In genomic region chr2:231640229-231640628, GRCh38 we compare ENCODE assay signal across 10 cellular contexts. TPM values are rescaled to one million over a fixed set of nuclear protein-coding genes. Genes with fewer than 3 reads are reported as not detected.
DNase-seq lines count a peak whose midpoint lies in the region; FAIRE-seq and TF ChIP-seq lines count a peak whose summit lies in the region.
"Had no signal": no experiment of that assay in that cellular context is flagged by ENCODE, and none has a peak within 500 bp of the region (broad histone marks: within the 10 kb centered on the region; RNA-seq: fewer than 3 reads in every experiment).

No MANE protein-coding gene starts in this region.

- WGBS in mesenchymal stem cell: 90% methylated on average over 5 of the region's 7 CpGs
- 50 to 51% methylated on average over 7 of the region's 7 CpGs for WGBS in thyroid gland, 2 donors

- H3K79me1 ChIP-seq in mesenchymal stem cell (replicated peaks; ENCODE audit: low read length, poor library complexity, severe bottlenecking): no peaks in the 10 kb centered on the region

- no peak for FAIRE-seq in urothelium cell line (lab: Jason Lieb, UNC)

- no peak overlapping the region for H3K23ac ChIP-seq in mesenchymal stem cell (ENCODE audit: low read length in 2 of 2)

- no peak overlapping the region for H3K4me2 ChIP-seq in mesenchymal stem cell (ENCODE audit: low read length, poor library complexity, severe bottlenecking)

- no peak overlapping the region for H2AFZ ChIP-seq in mesenchymal stem cell (ENCODE audit: low read depth, low read length)

- H3K4me1 ChIP-seq in Peyer's patch: peaks cover 0 to 28% (median 5%) of the 10 kb centered on the region in 4 donors
- H3K4me1 ChIP-seq in mesenchymal stem cell (ENCODE audit: control insufficient read depth, insufficient read depth, low read depth, low read length): peaks cover 10% of the 10 kb centered on the region
- H3K4me1 ChIP-seq in thyroid gland: peaks cover 27 to 46% of the 10 kb centered on the region in 2 donors

- H3K9me3 ChIP-seq in Peyer's patch: no peaks in the 10 kb centered on the region
- H3K9me3 ChIP-seq in mesenchymal stem cell (ENCODE audit: control insufficient read depth, low read length): no peaks in the 10 kb centered on the region
- H3K9me3 ChIP-seq in thyroid gland: no peaks in the 10 kb centered on the region

- H2BK120ac ChIP-seq in mesenchymal stem cell (ENCODE audit: low read depth, low read length): no peak overlapping the region

- H3K18ac ChIP-seq in mesenchymal stem cell (ENCODE audit: low read depth in 1 of 2, low read length in 2 of 2): no peak overlapping the region

- H3K27ac ChIP-seq in Peyer's patch (peak overlapping the region; percentile 55 to 87 (median 66)), coronary artery (peak overlapping the region; percentile 91 to 96), mesenchymal stem cell (ENCODE audit: low read length, poor library complexity, severe bottlenecking) (no peak overlapping the region), thyroid gland (peak overlapping the region; percentile 74 to 87 (median 80))

- no peak overlapping the region for H2BK15ac ChIP-seq in mesenchymal stem cell (ENCODE audit: low read depth, poor library complexity, severe bottlenecking)

- TF ChIP-seq CTCF in Peyer's patch (IDR thresholded peaks at IDR 0.05) (no peak), coronary artery (IDR thresholded peaks at IDR 0.05) (no peak), thyroid gland (IDR thresholded peaks at IDR 0.05) (no peak)

- peak overlapping the region in 1 of 2 experiments; percentile 32 for H2BK12ac ChIP-seq in mesenchymal stem cell (ENCODE audit: low read length in 2 of 2)

- intact Hi-C loops in thyroid gland (cut with DNase I): no loop called here

- peak overlapping the region; percentile 94 for H3K9ac ChIP-seq in mesenchymal stem cell (ENCODE audit: low read length)

- H3K27me3 ChIP-seq in Peyer's patch (no peaks in the 10 kb centered on the region), mesenchymal stem cell (ENCODE audit: control insufficient read depth in 1 of 2, insufficient read depth in 1 of 2, low read length in 2 of 2) (no peaks in the 10 kb centered on the region), thyroid gland (no peaks in the 10 kb centered on the region)

- H3K36me3 ChIP-seq in Peyer's patch (no peaks in the 10 kb centered on the region), mesenchymal stem cell (ENCODE audit: control insufficient read depth in 1 of 2, insufficient read depth in 2 of 2, low read depth in 1 of 2, low read length in 2 of 2) (no peaks in the 10 kb centered on the region), thyroid gland (no peaks in the 10 kb centered on the region)

- no peak overlapping the region for H3K4ac ChIP-seq in mesenchymal stem cell (ENCODE audit: low read depth in 1 of 2, low read length in 2 of 2)

- no peak overlapping the region for H4K91ac ChIP-seq in mesenchymal stem cell (ENCODE audit: low read length)

- DNase-seq in Peyer's patch: no peak
- DNase-seq in coronary artery (ENCODE audit: low spot score): no peak
- DNase-seq in mesenchymal stem cell: peak; percentile 45
- DNase-seq in thyroid gland: no peak
- DNase-seq in urothelium cell line (ENCODE audit: low spot score): no peak
- DNase-seq in occipital lobe (lab: John Stamatoyannopoulos, UW): no peak
- no peak for DNase-seq in anterior cingulate cortex (lab: John Stamatoyannopoulos, UW)
- DNase-seq: activated CD8-positive, alpha-beta memory T cell treated with anti-CD3 and anti-CD28 coated beads for 24 hours; NCI-H1092 treated with DMSO at 0.1 percent for 48 hours; NCI-H748 treated with DMSO at 0.1 percent for 48 hours had no signal

- H3K14ac ChIP-seq in mesenchymal stem cell (ENCODE audit: low read length in 2 of 2): no peak overlapping the region

- H2AK5ac ChIP-seq in mesenchymal stem cell (ENCODE audit: low read length, severe bottlenecking): no peak overlapping the region

- H3K4me3 ChIP-seq in Peyer's patch: no peak overlapping the region
- H3K4me3 ChIP-seq in coronary artery: peak overlapping the region; percentile 39
- H3K4me3 ChIP-seq in mesenchymal stem cell (ENCODE audit: insufficient read depth in 1 of 2, low read depth in 1 of 2, low read length in 2 of 2): peak overlapping the region in 1 of 2 experiments; percentile 49
- H3K4me3 ChIP-seq in thyroid gland (replicated peaks in 1 of 3): no peak overlapping the region

- H4K8ac ChIP-seq in mesenchymal stem cell (ENCODE audit: low read length): no peak overlapping the region

- TF ChIP-seq POLR2A in Peyer's patch (IDR thresholded peaks at IDR 0.05): no peak
- no peak for TF ChIP-seq POLR2A in thyroid gland (IDR thresholded peaks at IDR 0.05)

- no peak overlapping the region for H2BK5ac ChIP-seq in mesenchymal stem cell (ENCODE audit: low read depth, low read length, poor library complexity, severe bottlenecking)

RNA-seq across cellular contexts. Expression of gene TEX44, which starts 47.6 kb away (rescaled TPM):
- total RNA-seq in Peyer's patch (not detected), thyroid gland (under 1 TPM in 1 of 4 donors, not detected in 3; 0.54 TPM), occipital lobe (not detected)
- not detected for polyA plus RNA-seq in mesenchymal stem cell (2013, experiment 1 of 2)
- not detected for polyA plus RNA-seq in mesenchymal stem cell (2013, experiment 2 of 2)
